Comparison of ENCODE assay signal across 8 cellular contexts in genomic region chr10:5684971-5685763, GRCh38. TPM values are rescaled to one million over a fixed set of nuclear protein-coding genes. Genes with fewer than 3 reads are reported as not detected.
DNase-seq lines count a peak whose midpoint lies in the region; ATAC-seq and TF ChIP-seq lines count a peak whose summit lies in the region.

No MANE protein-coding gene starts in this region.

- H3K36me3 Mint-ChIP-seq in activated naive CD4-positive, alpha-beta T cell treated with anti-CD3 and anti-CD28 coated beads, Interleukin-2, amount 10 ng/mL, durations not matched to agents 7 days and 5 days, result peaks cover 5% of the 10 kb centered on the region

- no peaks in the 10 kb centered on the region for H3K27me3 Mint-ChIP-seq in activated naive CD4-positive, alpha-beta T cell treated with anti-CD3 and anti-CD28 coated beads, Interleukin-2, amount 10 ng/mL, durations not matched to agents 7 days and 5 days

- peak; percentile 63 for DNase-seq in CD1c-positive myeloid dendritic cell (ENCODE audit: extremely low spot score)
- peak; percentile 52 to 69 for DNase-seq in SJCRH30
- peak; percentile 84 for DNase-seq in activated naive CD4-positive, alpha-beta T cell treated with anti-CD3 and anti-CD28 coated beads, Interleukin-2, amount 10 ng/mL, durations not matched to agents 7 days and 5 days
- DNase-seq in Right ventricle myocardium inferior (ENCODE audit: missing footprints), result peak; percentile 81
- peak; percentile 45 to 67 for DNase-seq in tibial nerve (ENCODE audit: low spot score in 2 of 2)

- TF ChIP-seq CTCF in parathyroid adenoma (IDR thresholded peaks at IDR 0.05) (peak; percentile 48), tibial nerve (IDR thresholded peaks at IDR 0.05) (peak; percentile 8 to 54 (median 28))

- H3K4me2 ChIP-seq in parathyroid adenoma (ENCODE audit: low read length), result peak overlapping the region; percentile 69

- 0 out of 2 replicates have a peak, but pooled peaks cover 2% of the 10 kb centered on the region for H3K4me1 ChIP-seq in SJCRH30
- H3K4me1 ChIP-seq in parathyroid adenoma, result peaks cover 4% of the 10 kb centered on the region
- peaks cover 0 to 43% (median 7%) of the 10 kb centered on the region in 4 donors for H3K4me1 ChIP-seq in tibial nerve

- H3K9me3 ChIP-seq in SJCRH30 (replicated peaks) (no peaks in the 10 kb centered on the region), parathyroid adenoma (ENCODE audit: control insufficient read depth, low read length) (no peaks in the 10 kb centered on the region), tibial nerve (no peaks in the 10 kb centered on the region)

- intact Hi-C loops in Right ventricle myocardium inferior (cut with DNase I), result loop anchor here (1.0 to 5.0 kb wide), 4 partner anchors 40 to 207 kb away; partner anchors contain the start of genes FBH1 and GDI2

- H3K79me2 ChIP-seq in parathyroid adenoma, result peaks cover 24% of the 10 kb centered on the region

- TF ChIP-seq POLR2A in GM19193 (IDR thresholded peaks at IDR 0.05; ENCODE audit: extremely low read depth, insufficient read depth, insufficient read length) (peak; percentile 12), tibial nerve (IDR thresholded peaks at IDR 0.05) (peak in 1 of 2 donors; percentile 0)

- TF ChIP-seq EP300 in tibial nerve (IDR thresholded peaks at IDR 0.05), result no peak

- H3K27ac Mint-ChIP-seq in activated naive CD4-positive, alpha-beta T cell treated with anti-CD3 and anti-CD28 coated beads, Interleukin-2, amount 10 ng/mL, durations not matched to agents 7 days and 5 days, result peak overlapping the region; percentile 99

- CTCF ChIA-PET in activated naive CD4-positive, alpha-beta T cell treated with anti-CD3 and anti-CD28 coated beads, Interleukin-2, amount 10 ng/mL, durations not matched to agents 7 days and 5 days (lab: Charles Lee), result interaction anchor here (0.8 to 1.4 kb wide), 3 partner anchors 9 to 189 kb away, joined by 3 to 4 read pairs (median 3); no protein-coding TSS in a partner anchor

- H3K4me3 Mint-ChIP-seq in activated naive CD4-positive, alpha-beta T cell treated with anti-CD3 and anti-CD28 coated beads, Interleukin-2, amount 10 ng/mL, durations not matched to agents 7 days and 5 days, result peak overlapping the region; percentile 96

- no peaks in the 10 kb centered on the region for H3K9me3 Mint-ChIP-seq in activated naive CD4-positive, alpha-beta T cell treated with anti-CD3 and anti-CD28 coated beads, Interleukin-2, amount 10 ng/mL, durations not matched to agents 7 days and 5 days

- WGBS in tibial nerve, 2 donors, result 0 to 1% methylated on average over 43 to 46 of the region's 77 CpGs

- H3K9ac ChIP-seq in parathyroid adenoma, result peak overlapping the region; percentile 14

- H3K27ac ChIP-seq in SJCRH30 (peak overlapping the region; percentile 75), parathyroid adenoma (peak overlapping the region; percentile 68), tibial nerve (peak overlapping the region; percentile 47 to 93 (median 90))

- H3K27me3 ChIP-seq in SJCRH30, result no peaks in the 10 kb centered on the region
- H3K27me3 ChIP-seq in parathyroid adenoma (ENCODE audit: control insufficient read depth, insufficient read depth, low read length), result no peaks in the 10 kb centered on the region
- no peaks in the 10 kb centered on the region for H3K27me3 ChIP-seq in tibial nerve

- H3K4me3 ChIP-seq in SJCRH30 (peak overlapping the region; percentile 96), parathyroid adenoma (ENCODE audit: low read depth, low read length) (peak overlapping the region; percentile 83), tibial nerve (peak overlapping the region; percentile 77 to 96 (median 83))

- H2AFZ ChIP-seq in parathyroid adenoma, result peak overlapping the region; percentile 84

- ATAC-seq in HG03439 (IDR thresholded peaks at IDR 0.05; ENCODE audit: unreplicated experiment), result peak; percentile 45
- peak; percentile 42 for ATAC-seq in Right ventricle myocardium inferior

- H3K4me1 Mint-ChIP-seq in activated naive CD4-positive, alpha-beta T cell treated with anti-CD3 and anti-CD28 coated beads, Interleukin-2, amount 10 ng/mL, durations not matched to agents 7 days and 5 days, result peaks cover 40% of the 10 kb centered on the region

- H3K36me3 ChIP-seq in SJCRH30 (no peaks in the 10 kb centered on the region), parathyroid adenoma (ENCODE audit: control insufficient read depth, insufficient read depth, low read length) (no peaks in the 10 kb centered on the region), tibial nerve (no peaks in the 10 kb centered on the region)

RNA-seq across cellular contexts. Expression of gene TASOR2, which starts 0.5 kb away (rescaled TPM):
- 63.2 and 73.8 TPM in 2 replicates for total RNA-seq in SJCRH30 (2014; rRNA removed; shearing (Covaris generic))
- total RNA-seq in Right ventricle myocardium inferior (36.7 TPM), tibial nerve (10 to 100 TPM; 67.3 to 83.7 (median 79.6) TPM)

RNA-seq across cellular contexts. Expression of gene ASB13, which starts 18.8 kb away (rescaled TPM):
- total RNA-seq in SJCRH30 (2014; rRNA removed; shearing (Covaris generic)), result 1.2 and 1.3 TPM in 2 replicates
- 15.4 TPM for total RNA-seq in Right ventricle myocardium inferior
- total RNA-seq in tibial nerve, result 10 to 100 TPM; 18.3 to 39.2 (median 32.3) TPM

Comparison
In these comparisons a context has a peak if more than half of its experiments do, and no peak if none do; other contexts are left out.
1. Peak in every context shown above with its lines: DNase-seq, ATAC-seq, H3K4me3 ChIP-seq and H3K27ac ChIP-seq.